In the genomic region with DNA sequence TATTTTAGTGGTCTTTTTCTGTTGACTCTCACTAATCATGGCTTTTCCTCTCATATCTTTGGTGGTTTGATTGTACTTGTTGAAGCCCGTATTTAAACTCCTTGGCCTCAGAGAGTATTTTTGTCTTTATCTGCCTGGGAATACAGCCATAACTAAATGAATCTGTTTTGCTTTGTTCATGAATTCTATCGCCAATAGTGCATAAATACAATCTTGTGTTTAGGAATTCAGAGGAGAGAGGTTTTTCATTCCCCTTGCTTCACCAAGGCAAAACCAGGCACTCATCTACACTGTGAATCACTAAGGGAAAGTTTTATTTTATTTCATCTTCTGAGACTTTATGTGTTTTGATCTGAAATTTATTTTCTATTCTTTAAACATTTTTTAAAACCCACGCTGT, we compare ENCODE assay signal across 17 cellular contexts.
DNase-seq lines count a peak whose midpoint lies in the region; ATAC-seq and TF ChIP-seq lines count a peak whose summit lies in the region.
"Had no signal": no experiment of that assay in that cellular context is flagged by ENCODE, and none has a peak within 500 bp of the region (broad histone marks: within the 10 kb centered on the region; RNA-seq: fewer than 3 reads in every experiment).

No MANE protein-coding gene starts in this region.

- H3K27me3 ChIP-seq in MG63 (no peaks in the 10 kb centered on the region), left lung (no peaks in the 10 kb centered on the region), suprapubic skin (no peaks in the 10 kb centered on the region)
- H3K27me3 ChIP-seq: ovary, SJCRH30, stomach had no signal

- H3K4me3 ChIP-seq in MG63 (peak overlapping the region; percentile 44), left lung (no peak overlapping the region), suprapubic skin (no peak overlapping the region)
- H3K4me3 ChIP-seq: ovary, SJCRH30 had no signal

- WGBS in suprapubic skin = 52% methylated on average over 3 of the region's 3 CpGs

- ATAC-seq in left lung = peak; percentile 33
- ATAC-seq: activated naive CD8-positive, alpha-beta T cell treated with anti-CD3 and anti-CD28 coated beads, Interleukin-2, amount 50 U/mL, for 24 hours had no signal

- H3K27me3 Mint-ChIP-seq in chondrocyte (ENCODE audit: low read depth) = no peaks in the 10 kb centered on the region
- H3K27me3 Mint-ChIP-seq in activated CD4-positive, alpha-beta T cell treated with anti-CD3 and anti-CD28 coated beads, Interleukin-2, amount 10 ng/mL, durations not matched to agents 7 days and 5 days = no peaks in the 10 kb centered on the region

- TF ChIP-seq POLR2A in suprapubic skin (IDR thresholded peaks at IDR 0.05) = no peak

- TF ChIP-seq CTCF in chondrocyte (IDR thresholded peaks at IDR 0.05) (no peak), left lung (IDR thresholded peaks at IDR 0.05) (no peak), suprapubic skin (IDR thresholded peaks at IDR 0.05) (no peak)

- no peak for DNase-seq in MG63
- DNase-seq in chondrocyte (ENCODE audit: low spot score) = no peak
- no peak for DNase-seq in left lung
- DNase-seq in suprapubic skin (ENCODE audit: low spot score in 2 of 2) = no peak
- DNase-seq in HCEC 1CT = no peak
- no peak for DNase-seq in MV-4-11 (lab: John Stamatoyannopoulos, UW)
- no peak for DNase-seq in activated CD4-positive, alpha-beta T cell treated with anti-CD3 and anti-CD28 coated beads, Interleukin-2, amount 10 ng/mL, durations not matched to agents 7 days and 5 days
- DNase-seq in activated CD8-positive, alpha-beta memory T cell treated with anti-CD3 and anti-CD28 coated beads, Interleukin-2, amount 50 U/mL, for 4 hours = no peak
- DNase-seq: activated CD8-positive, alpha-beta memory T cell treated with anti-CD3 and anti-CD28 coated beads for 24 hours; activated naive CD8-positive, alpha-beta T cell treated with anti-CD3 and anti-CD28 coated beads, Interleukin-2, amount 50 U/mL, for 24 hours; COR-L47; H9; NCI-H1105; ovary; stomach had no signal

- peaks cover 62% of the 10 kb centered on the region for H3K4me1 Mint-ChIP-seq in chondrocyte (ENCODE audit: low read depth)
- H3K4me1 Mint-ChIP-seq in activated CD4-positive, alpha-beta T cell treated with anti-CD3 and anti-CD28 coated beads, Interleukin-2, amount 10 ng/mL, durations not matched to agents 7 days and 5 days = peaks cover 3% of the 10 kb centered on the region

- H3K36me3 ChIP-seq in MG63 (peaks cover 8% of the 10 kb centered on the region), left lung (no peaks in the 10 kb centered on the region), suprapubic skin (no peaks in the 10 kb centered on the region)
- H3K36me3 ChIP-seq: ovary, SJCRH30, stomach had no signal

- H3K27ac ChIP-seq in left lung = peak overlapping the region; percentile 34
- peak overlapping the region; percentile 49 for H3K27ac ChIP-seq in suprapubic skin
- H3K27ac ChIP-seq: SJCRH30 had no signal

- H3K36me3 Mint-ChIP-seq in chondrocyte (ENCODE audit: low read depth) = peaks cover 3% of the 10 kb centered on the region
- H3K36me3 Mint-ChIP-seq in activated CD4-positive, alpha-beta T cell treated with anti-CD3 and anti-CD28 coated beads, Interleukin-2, amount 10 ng/mL, durations not matched to agents 7 days and 5 days (ENCODE audit: low read depth) = no peaks in the 10 kb centered on the region

- intact Hi-C loops in left lung (cut with DNase I) = no loop called here

- H3K27ac Mint-ChIP-seq in chondrocyte (ENCODE audit: unreplicated experiment) = peak overlapping the region; percentile 50
- H3K27ac Mint-ChIP-seq in activated CD4-positive, alpha-beta T cell treated with anti-CD3 and anti-CD28 coated beads, Interleukin-2, amount 10 ng/mL, durations not matched to agents 7 days and 5 days = no peak overlapping the region
- H3K27ac Mint-ChIP-seq: activated naive CD8-positive, alpha-beta T cell treated with anti-CD3 and anti-CD28 coated beads, Interleukin-2, amount 50 U/mL, for 24 hours; activated T-helper 1 cell treated with anti-CD3 and anti-CD28 coated beads, Interleukin-12 subunit alpha, Interleukin-12 subunit beta, Interleukin-2, Interleukin-4 antibody, amounts not matched to agents 30 ng/mL and 10 ng/mL and 1 ng/mL, durations not matched to agents 14 hours and 24 hours and 36 hours; H9 had no signal

- POLR2A ChIA-PET in activated CD4-positive, alpha-beta T cell treated with anti-CD3 and anti-CD28 coated beads, Interleukin-2, amount 10 ng/mL, durations not matched to agents 7 days and 5 days (lab: Charles Lee) = no interaction called here

- peaks cover 19% of the 10 kb centered on the region for H3K9me3 ChIP-seq in MG63
- H3K9me3 ChIP-seq in left lung = peaks cover 0 to 20% of the 10 kb centered on the region in 2 donors
- H3K9me3 ChIP-seq in suprapubic skin = peaks cover 5% of the 10 kb centered on the region
- H3K9me3 ChIP-seq: ovary had no signal

- peaks cover 10% of the 10 kb centered on the region for H3K9me3 Mint-ChIP-seq in chondrocyte (ENCODE audit: low read depth)
- H3K9me3 Mint-ChIP-seq in activated CD4-positive, alpha-beta T cell treated with anti-CD3 and anti-CD28 coated beads, Interleukin-2, amount 10 ng/mL, durations not matched to agents 7 days and 5 days = peaks cover 9% of the 10 kb centered on the region

- peaks cover 0 to 8% of the 10 kb centered on the region in 2 donors for H3K4me1 ChIP-seq in left lung
- peaks cover 7% of the 10 kb centered on the region for H3K4me1 ChIP-seq in suprapubic skin
- H3K4me1 ChIP-seq: stomach had no signal

- no peak overlapping the region for H3K4me3 Mint-ChIP-seq in chondrocyte (ENCODE audit: unreplicated experiment)
- H3K4me3 Mint-ChIP-seq in activated CD4-positive, alpha-beta T cell treated with anti-CD3 and anti-CD28 coated beads, Interleukin-2, amount 10 ng/mL, durations not matched to agents 7 days and 5 days = no peak overlapping the region
- H3K4me3 Mint-ChIP-seq: activated T-helper 1 cell treated with anti-CD3 and anti-CD28 coated beads, Interleukin-12 subunit alpha, Interleukin-12 subunit beta, Interleukin-2, Interleukin-4 antibody, amounts not matched to agents 30 ng/mL and 10 ng/mL and 1 ng/mL, durations not matched to agents 14 hours and 24 hours and 36 hours; H9 had no signal

- TF ChIP-seq EP300 in suprapubic skin (IDR thresholded peaks at IDR 0.05) = no peak

- CTCF ChIA-PET in activated CD4-positive, alpha-beta T cell treated with anti-CD3 and anti-CD28 coated beads, Interleukin-2, amount 10 ng/mL, durations not matched to agents 7 days and 5 days (lab: Charles Lee) = no interaction called here
